Comparison of ENCODE assay signal across 1 cellular context in genomic region chr10:93496322-93497041, GRCh38.
TF ChIP-seq lines count a peak whose summit lies in the region.

Gene CEP55, plus strand, starts transcription at chr10:93496612. Its CDS starts 3,440 bp downstream, at chr10:93500052.

TF ChIP-seq in HepG2, 621 proteins besides CTCF, POLR2A, EP300 and RAD21 (continued from another document and continues in another):
- TF ChIP-seq, protein P1, sequence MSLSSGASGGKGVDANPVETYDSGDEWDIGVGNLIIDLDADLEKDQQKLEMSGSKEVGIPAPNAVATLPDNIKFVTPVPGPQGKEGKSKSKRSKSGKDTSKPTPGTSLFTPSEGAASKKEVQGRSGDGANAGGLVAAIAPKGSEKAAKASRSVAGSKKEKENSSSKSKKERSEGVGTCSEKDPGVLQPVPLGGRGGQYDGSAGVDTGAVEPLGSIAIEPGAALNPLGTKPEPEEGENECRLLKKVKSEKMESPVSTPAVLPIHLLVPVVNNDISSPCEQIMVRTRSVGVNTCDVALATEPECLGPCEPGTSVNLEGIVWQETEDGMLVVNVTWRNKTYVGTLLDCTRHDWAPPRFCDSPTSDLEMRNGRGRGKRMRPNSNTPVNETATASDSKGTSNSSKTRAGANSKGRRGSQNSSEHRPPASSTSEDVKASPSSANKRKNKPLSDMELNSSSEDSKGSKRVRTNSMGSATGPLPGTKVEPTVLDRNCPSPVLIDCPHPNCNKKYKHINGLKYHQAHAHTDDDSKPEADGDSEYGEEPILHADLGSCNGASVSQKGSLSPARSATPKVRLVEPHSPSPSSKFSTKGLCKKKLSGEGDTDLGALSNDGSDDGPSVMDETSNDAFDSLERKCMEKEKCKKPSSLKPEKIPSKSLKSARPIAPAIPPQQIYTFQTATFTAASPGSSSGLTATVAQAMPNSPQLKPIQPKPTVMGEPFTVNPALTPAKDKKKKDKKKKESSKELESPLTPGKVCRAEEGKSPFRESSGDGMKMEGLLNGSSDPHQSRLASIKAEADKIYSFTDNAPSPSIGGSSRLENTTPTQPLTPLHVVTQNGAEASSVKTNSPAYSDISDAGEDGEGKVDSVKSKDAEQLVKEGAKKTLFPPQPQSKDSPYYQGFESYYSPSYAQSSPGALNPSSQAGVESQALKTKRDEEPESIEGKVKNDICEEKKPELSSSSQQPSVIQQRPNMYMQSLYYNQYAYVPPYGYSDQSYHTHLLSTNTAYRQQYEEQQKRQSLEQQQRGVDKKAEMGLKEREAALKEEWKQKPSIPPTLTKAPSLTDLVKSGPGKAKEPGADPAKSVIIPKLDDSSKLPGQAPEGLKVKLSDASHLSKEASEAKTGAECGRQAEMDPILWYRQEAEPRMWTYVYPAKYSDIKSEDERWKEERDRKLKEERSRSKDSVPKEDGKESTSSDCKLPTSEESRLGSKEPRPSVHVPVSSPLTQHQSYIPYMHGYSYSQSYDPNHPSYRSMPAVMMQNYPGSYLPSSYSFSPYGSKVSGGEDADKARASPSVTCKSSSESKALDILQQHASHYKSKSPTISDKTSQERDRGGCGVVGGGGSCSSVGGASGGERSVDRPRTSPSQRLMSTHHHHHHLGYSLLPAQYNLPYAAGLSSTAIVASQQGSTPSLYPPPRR (CRISPR knock-in tag; IDR thresholded peaks at IDR 0.05; ENCODE audit: borderline replicate concordance), result no peak
- no peak for TF ChIP-seq ZFP41 (CRISPR knock-in tag; IDR thresholded peaks at IDR 0.05; ENCODE audit: borderline replicate concordance)
- TF ChIP-seq CBFB (CRISPR knock-in tag; IDR thresholded peaks at IDR 0.05), result 0 out of 2 replicates have a peak, but pooled peaks have one; percentile 27
- TF ChIP-seq ATF1 (CRISPR knock-in tag; IDR thresholded peaks at IDR 0.05), result peak; percentile 29; the same call in 1 of the 2 replicates
- no peak; the same call in 1 of the 2 replicates for TF ChIP-seq ZFYVE20 (CRISPR knock-in tag; IDR thresholded peaks at IDR 0.05; ENCODE audit: borderline replicate concordance, low read depth)
- TF ChIP-seq, protein P2, sequence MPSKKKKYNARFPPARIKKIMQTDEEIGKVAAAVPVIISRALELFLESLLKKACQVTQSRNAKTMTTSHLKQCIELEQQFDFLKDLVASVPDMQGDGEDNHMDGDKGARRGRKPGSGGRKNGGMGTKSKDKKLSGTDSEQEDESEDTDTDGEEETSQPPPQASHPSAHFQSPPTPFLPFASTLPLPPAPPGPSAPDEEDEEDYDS (CRISPR knock-in tag; IDR thresholded peaks at IDR 0.05), result peak; percentile 77
- TF ChIP-seq ZNF598 (CRISPR knock-in tag; IDR thresholded peaks at IDR 0.05; ENCODE audit: borderline replicate concordance), result no peak; the same call in 1 of the 2 replicates
- no peak for TF ChIP-seq ZEB1 (IDR thresholded peaks at IDR 0.05; ENCODE audit: insufficient replicate concordance, low read depth)
- TF ChIP-seq ZNF260 (CRISPR knock-in tag; IDR thresholded peaks at IDR 0.05; ENCODE audit: borderline replicate concordance, low read depth), result no peak
- no peak for TF ChIP-seq ZNF614 (CRISPR knock-in tag; IDR thresholded peaks at IDR 0.05; ENCODE audit: borderline replicate concordance)
- TF ChIP-seq, protein P3, sequence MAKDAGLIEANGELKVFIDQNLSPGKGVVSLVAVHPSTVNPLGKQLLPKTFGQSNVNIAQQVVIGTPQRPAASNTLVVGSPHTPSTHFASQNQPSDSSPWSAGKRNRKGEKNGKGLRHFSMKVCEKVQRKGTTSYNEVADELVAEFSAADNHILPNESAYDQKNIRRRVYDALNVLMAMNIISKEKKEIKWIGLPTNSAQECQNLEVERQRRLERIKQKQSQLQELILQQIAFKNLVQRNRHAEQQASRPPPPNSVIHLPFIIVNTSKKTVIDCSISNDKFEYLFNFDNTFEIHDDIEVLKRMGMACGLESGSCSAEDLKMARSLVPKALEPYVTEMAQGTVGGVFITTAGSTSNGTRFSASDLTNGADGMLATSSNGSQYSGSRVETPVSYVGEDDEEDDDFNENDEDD (CRISPR knock-in tag; IDR thresholded peaks at IDR 0.05; ENCODE audit: borderline replicate concordance), result peak; percentile 100
- TF ChIP-seq GATAD1 (CRISPR knock-in tag; IDR thresholded peaks at IDR 0.05), result peak; percentile 93
- TF ChIP-seq ZNF879 (CRISPR knock-in tag; IDR thresholded peaks at IDR 0.05), result no peak
- TF ChIP-seq NONO (IDR thresholded peaks at IDR 0.05), result no peak
- peak; percentile 87 for TF ChIP-seq NONO (CRISPR knock-in tag; conservative IDR thresholded peaks at IDR 0.05)
- TF ChIP-seq JARID2 (CRISPR knock-in tag; IDR thresholded peaks at IDR 0.05; ENCODE audit: insufficient replicate concordance), result no peak
- no peak for TF ChIP-seq TBL1XR1 (IDR thresholded peaks at IDR 0.05; ENCODE audit: borderline replicate concordance, low read length, partially characterized antibody)
- TF ChIP-seq SMC3 (IDR thresholded peaks at IDR 0.05; ENCODE audit: low read length), result no peak
- no peak for TF ChIP-seq ZNF30 (CRISPR knock-in tag; IDR thresholded peaks at IDR 0.05)
- peak; percentile 74; the same call in 1 of the 2 replicates for TF ChIP-seq CAMTA2 (CRISPR knock-in tag; IDR thresholded peaks at IDR 0.05; ENCODE audit: borderline replicate concordance)
- no peak for TF ChIP-seq ZNF569 (CRISPR knock-in tag; IDR thresholded peaks at IDR 0.05; ENCODE audit: borderline replicate concordance)
- peak; percentile 46 for TF ChIP-seq ASH2L (IDR thresholded peaks at IDR 0.05; ENCODE audit: insufficient read length, low read depth, low read length)
- no peak for TF ChIP-seq PAF1 (CRISPR knock-in tag; IDR thresholded peaks at IDR 0.05)
- TF ChIP-seq EED (CRISPR knock-in tag; IDR thresholded peaks at IDR 0.05), result no peak
- TF ChIP-seq KLF6 (CRISPR knock-in tag; IDR thresholded peaks at IDR 0.05), result 0 out of 2 replicates have a peak, but pooled peaks have one; percentile 67
- peak; percentile 71; the same call in 1 of the 2 replicates for TF ChIP-seq PRMT3 (CRISPR knock-in tag; IDR thresholded peaks at IDR 0.05; ENCODE audit: borderline replicate concordance, low read depth)
- TF ChIP-seq ZNF235 (CRISPR knock-in tag; IDR thresholded peaks at IDR 0.05; ENCODE audit: borderline replicate concordance), result no peak
- peak; percentile 44; the same call in 1 of the 2 replicates for TF ChIP-seq ZNF772 (CRISPR knock-in tag; IDR thresholded peaks at IDR 0.05)
- TF ChIP-seq, protein P4, sequence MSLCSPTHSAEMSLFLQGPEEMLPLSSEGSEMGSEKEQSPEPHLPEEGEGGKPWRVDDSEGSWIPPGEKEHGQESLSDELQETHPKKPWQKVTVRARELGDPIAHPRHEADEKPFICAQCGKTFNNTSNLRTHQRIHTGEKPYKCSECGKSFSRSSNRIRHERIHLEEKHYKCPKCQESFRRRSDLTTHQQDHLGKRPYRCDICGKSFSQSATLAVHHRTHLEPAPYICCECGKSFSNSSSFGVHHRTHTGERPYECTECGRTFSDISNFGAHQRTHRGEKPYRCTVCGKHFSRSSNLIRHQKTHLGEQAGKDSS (CRISPR knock-in tag; IDR thresholded peaks at IDR 0.05; ENCODE audit: borderline replicate concordance, low read depth), result no peak
- no peak for TF ChIP-seq TSC22D2 (CRISPR knock-in tag; IDR thresholded peaks at IDR 0.05; ENCODE audit: borderline replicate concordance)
- TF ChIP-seq EHMT2 (IDR thresholded peaks at IDR 0.05; ENCODE audit: borderline replicate concordance, low read depth, low read length), result no peak
- TF ChIP-seq, protein P5, sequence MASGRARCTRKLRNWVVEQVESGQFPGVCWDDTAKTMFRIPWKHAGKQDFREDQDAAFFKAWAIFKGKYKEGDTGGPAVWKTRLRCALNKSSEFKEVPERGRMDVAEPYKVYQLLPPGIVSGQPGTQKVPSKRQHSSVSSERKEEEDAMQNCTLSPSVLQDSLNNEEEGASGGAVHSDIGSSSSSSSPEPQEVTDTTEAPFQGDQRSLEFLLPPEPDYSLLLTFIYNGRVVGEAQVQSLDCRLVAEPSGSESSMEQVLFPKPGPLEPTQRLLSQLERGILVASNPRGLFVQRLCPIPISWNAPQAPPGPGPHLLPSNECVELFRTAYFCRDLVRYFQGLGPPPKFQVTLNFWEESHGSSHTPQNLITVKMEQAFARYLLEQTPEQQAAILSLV (CRISPR knock-in tag; IDR thresholded peaks at IDR 0.05; ENCODE audit: borderline replicate concordance), result 0 out of 2 replicates have a peak, but pooled peaks have one; percentile 55
- TF ChIP-seq ZNF577 (CRISPR knock-in tag; IDR thresholded peaks at IDR 0.05; ENCODE audit: borderline replicate concordance, low read depth), result no peak
- TF ChIP-seq, protein P6, sequence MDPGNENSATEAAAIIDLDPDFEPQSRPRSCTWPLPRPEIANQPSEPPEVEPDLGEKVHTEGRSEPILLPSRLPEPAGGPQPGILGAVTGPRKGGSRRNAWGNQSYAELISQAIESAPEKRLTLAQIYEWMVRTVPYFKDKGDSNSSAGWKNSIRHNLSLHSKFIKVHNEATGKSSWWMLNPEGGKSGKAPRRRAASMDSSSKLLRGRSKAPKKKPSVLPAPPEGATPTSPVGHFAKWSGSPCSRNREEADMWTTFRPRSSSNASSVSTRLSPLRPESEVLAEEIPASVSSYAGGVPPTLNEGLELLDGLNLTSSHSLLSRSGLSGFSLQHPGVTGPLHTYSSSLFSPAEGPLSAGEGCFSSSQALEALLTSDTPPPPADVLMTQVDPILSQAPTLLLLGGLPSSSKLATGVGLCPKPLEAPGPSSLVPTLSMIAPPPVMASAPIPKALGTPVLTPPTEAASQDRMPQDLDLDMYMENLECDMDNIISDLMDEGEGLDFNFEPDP (CRISPR knock-in tag; conservative IDR thresholded peaks at IDR 0.05), result no peak
- TF ChIP-seq ZNF720 (CRISPR knock-in tag; IDR thresholded peaks at IDR 0.05), result no peak
- no peak; the same call in 1 of the 2 replicates for TF ChIP-seq ZNF225 (CRISPR knock-in tag; IDR thresholded peaks at IDR 0.05)
- TF ChIP-seq NFIC (IDR thresholded peaks at IDR 0.05; ENCODE audit: low read length), result no peak
- peak; percentile 73; the same call in 1 of the 2 replicates for TF ChIP-seq NFKB2 (CRISPR knock-in tag; IDR thresholded peaks at IDR 0.05; ENCODE audit: borderline replicate concordance)
- TF ChIP-seq NR0B2 (CRISPR knock-in tag; IDR thresholded peaks at IDR 0.05), result peak; percentile 85; the same call in 1 of the 2 replicates
- no peak for TF ChIP-seq ZNF883 (CRISPR knock-in tag; IDR thresholded peaks at IDR 0.05; ENCODE audit: not compliant biosample characterization)
- TF ChIP-seq SETDB1 (CRISPR knock-in tag; IDR thresholded peaks at IDR 0.05; ENCODE audit: borderline replicate concordance), result no peak
- no peak for TF ChIP-seq ZNF207 (IDR thresholded peaks at IDR 0.05; ENCODE audit: borderline replicate concordance)
- TF ChIP-seq, protein P7, sequence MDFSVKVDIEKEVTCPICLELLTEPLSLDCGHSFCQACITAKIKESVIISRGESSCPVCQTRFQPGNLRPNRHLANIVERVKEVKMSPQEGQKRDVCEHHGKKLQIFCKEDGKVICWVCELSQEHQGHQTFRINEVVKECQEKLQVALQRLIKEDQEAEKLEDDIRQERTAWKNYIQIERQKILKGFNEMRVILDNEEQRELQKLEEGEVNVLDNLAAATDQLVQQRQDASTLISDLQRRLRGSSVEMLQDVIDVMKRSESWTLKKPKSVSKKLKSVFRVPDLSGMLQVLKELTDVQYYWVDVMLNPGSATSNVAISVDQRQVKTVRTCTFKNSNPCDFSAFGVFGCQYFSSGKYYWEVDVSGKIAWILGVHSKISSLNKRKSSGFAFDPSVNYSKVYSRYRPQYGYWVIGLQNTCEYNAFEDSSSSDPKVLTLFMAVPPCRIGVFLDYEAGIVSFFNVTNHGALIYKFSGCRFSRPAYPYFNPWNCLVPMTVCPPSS (IDR thresholded peaks at IDR 0.05), result no peak
- TF ChIP-seq, protein P8, sequence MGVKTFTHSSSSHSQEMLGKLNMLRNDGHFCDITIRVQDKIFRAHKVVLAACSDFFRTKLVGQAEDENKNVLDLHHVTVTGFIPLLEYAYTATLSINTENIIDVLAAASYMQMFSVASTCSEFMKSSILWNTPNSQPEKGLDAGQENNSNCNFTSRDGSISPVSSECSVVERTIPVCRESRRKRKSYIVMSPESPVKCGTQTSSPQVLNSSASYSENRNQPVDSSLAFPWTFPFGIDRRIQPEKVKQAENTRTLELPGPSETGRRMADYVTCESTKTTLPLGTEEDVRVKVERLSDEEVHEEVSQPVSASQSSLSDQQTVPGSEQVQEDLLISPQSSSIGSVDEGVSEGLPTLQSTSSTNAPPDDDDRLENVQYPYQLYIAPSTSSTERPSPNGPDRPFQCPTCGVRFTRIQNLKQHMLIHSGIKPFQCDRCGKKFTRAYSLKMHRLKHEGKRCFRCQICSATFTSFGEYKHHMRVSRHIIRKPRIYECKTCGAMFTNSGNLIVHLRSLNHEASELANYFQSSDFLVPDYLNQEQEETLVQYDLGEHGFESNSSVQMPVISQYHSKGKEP (CRISPR knock-in tag; IDR thresholded peaks at IDR 0.05), result 0 out of 2 replicates have a peak, but pooled peaks have one; percentile 40
- peak; percentile 79 for TF ChIP-seq ZNF607 (CRISPR knock-in tag; IDR thresholded peaks at IDR 0.05; ENCODE audit: borderline replicate concordance)
- TF ChIP-seq ZNF510 (CRISPR knock-in tag; IDR thresholded peaks at IDR 0.05; ENCODE audit: low read depth), result 0 out of 2 replicates have a peak, but pooled peaks have one; percentile 38
- TF ChIP-seq ZNF574 (CRISPR knock-in tag; IDR thresholded peaks at IDR 0.05), result peak; percentile 78
